In the genomic region with DNA sequence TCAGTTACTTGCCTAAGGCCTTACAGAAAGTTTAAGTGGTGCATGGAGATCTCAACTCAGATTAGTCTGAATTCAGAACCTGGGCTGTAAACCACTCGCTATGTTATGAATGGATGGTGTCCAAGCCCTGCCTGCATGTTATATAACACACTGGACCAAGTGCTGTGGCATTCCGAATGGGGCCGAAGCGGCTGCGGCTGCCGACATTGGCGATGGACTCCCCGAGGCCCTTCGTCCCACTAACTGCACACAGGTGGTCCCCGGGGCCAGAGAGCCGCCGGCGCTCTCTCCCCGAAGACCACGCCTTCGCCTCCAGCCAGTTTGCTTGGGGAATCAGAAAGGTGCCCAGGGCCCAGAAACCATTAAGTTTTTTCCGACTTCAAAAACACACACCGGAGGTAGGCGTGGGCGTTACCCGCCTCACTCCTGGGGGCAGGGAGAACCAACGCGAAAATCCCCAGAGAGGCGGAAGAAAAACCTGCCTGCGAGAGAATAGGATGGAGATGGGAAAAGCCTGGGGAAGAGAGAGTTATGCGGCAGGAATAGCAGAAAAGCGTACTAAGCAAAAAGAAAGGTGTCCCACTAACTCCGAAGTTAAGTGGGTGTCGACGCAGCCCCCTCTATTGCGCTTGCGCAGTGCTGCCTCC, we compare ENCODE assay signal across 9 cellular contexts. TPM values are rescaled to one million over a fixed set of nuclear protein-coding genes. Genes with fewer than 3 reads are reported as not detected.
DNase-seq lines count a peak whose midpoint lies in the region; ATAC-seq, FAIRE-seq and TF ChIP-seq lines count a peak whose summit lies in the region.
"Had no signal": no experiment of that assay in that cellular context is flagged by ENCODE, and none has a peak within 500 bp of the region (broad histone marks: within the 10 kb centered on the region; RNA-seq: fewer than 3 reads in every experiment).

No MANE protein-coding gene starts in this region.

- H3K79me2 ChIP-seq in OCI-LY1 (ENCODE audit: insufficient read depth, low read length) (no peaks in the 10 kb centered on the region), H1 (ENCODE audit: control insufficient read depth in 1 of 2, insufficient read depth in 2 of 2, low read length in 2 of 2) (no peaks in the 10 kb centered on the region)

- TF ChIP-seq RAD21 in H1 (IDR thresholded peaks at IDR 0.05 in 1 of 2, conservative IDR thresholded peaks at IDR 0.05 in 1 of 2; ENCODE audit: low read depth in 2 of 2, low read length in 2 of 2): no peak

- peak overlapping the region; percentile 4; the same call in 1 of the 2 replicates for H4K8ac ChIP-seq in H1 (ENCODE audit: extremely low read depth, insufficient read depth, low read length)

- H3K9me3 ChIP-seq in OCI-LY1 (ENCODE audit: low read length): no peaks in the 10 kb centered on the region
- H3K9me3 ChIP-seq in H1 (ENCODE audit: insufficient read depth in 2 of 2, low read depth in 1 of 2, low read length in 1 of 2): no peaks in the 10 kb centered on the region
- no peaks in the 10 kb centered on the region for H3K9me3 ChIP-seq in muscle layer of colon (ENCODE audit: low read length)

- H3K4ac ChIP-seq in H1 (replicated peaks; ENCODE audit: insufficient read length, low read depth, low read length): no peak overlapping the region

- no peak overlapping the region for H3K23ac ChIP-seq in H1 (ENCODE audit: insufficient read length)

- POLR2A ChIA-PET in H1 (lab: Charles Lee; ENCODE audit: partially characterized antibody): interaction anchor here (1.0 to 2.6 kb wide), 8 partner anchors 10 to 336 kb away, joined by 3 to 16 read pairs (median 6); no protein-coding TSS in a partner anchor

- H2BK15ac ChIP-seq in H1 (ENCODE audit: low read length): no peak overlapping the region

- no peak overlapping the region for H4K91ac ChIP-seq in H1 (replicated peaks; ENCODE audit: insufficient read length, low read length)

- H3K56ac ChIP-seq in H1 (replicated peaks; ENCODE audit: insufficient read length, low read depth, low read length): no peak overlapping the region

- H2BK5ac ChIP-seq in H1 (ENCODE audit: low read depth, low read length): no peak overlapping the region

- H3K9me2 ChIP-seq in OCI-LY1 (ENCODE audit: low read depth, low read length): no peaks in the 10 kb centered on the region

- no peak overlapping the region; the same call in 1 of the 2 replicates for H3K18ac ChIP-seq in H1 (ENCODE audit: extremely low read depth, low read length)

- DNase-seq in NCI-H510A treated with DMSO at 0.1 percent for 48 hours (lab: John Stamatoyannopoulos, UW): peak; percentile 19
- no peak for DNase-seq in NCI-H510A (lab: John Stamatoyannopoulos, UW)
- no peak for DNase-seq in H1 (ENCODE audit: low read depth in 1 of 2, low spot score in 2 of 2)
- DNase-seq in SW480 (ENCODE audit: low spot score): no peak
- no peak for DNase-seq in GM13976 (ENCODE audit: low spot score)

- peaks cover 35% of the 10 kb centered on the region for H3K4me1 ChIP-seq in OCI-LY1 (ENCODE audit: insufficient read depth, low read length, severe bottlenecking)
- H3K4me1 ChIP-seq in H1 (replicated peaks in 1 of 4; ENCODE audit: control insufficient read depth in 3 of 4, insufficient read depth in 4 of 4, low read length in 3 of 4): peaks cover 0 to 9% (median 5%) of the 10 kb centered on the region in 4 experiments; a peak in 4 of 7 replicates
- H3K4me1 ChIP-seq in muscle layer of colon (ENCODE audit: insufficient read depth, low read length): peaks cover 27% of the 10 kb centered on the region

- H3K79me1 ChIP-seq in H1 (ENCODE audit: low read depth, low read length): no peaks in the 10 kb centered on the region

- H3K27ac ChIP-seq in OCI-LY1 (ENCODE audit: low read depth, low read length, poor library complexity, severe bottlenecking) (no peak overlapping the region), H1 (ENCODE audit: low read depth, low read length) (no peak overlapping the region), muscle layer of colon (ENCODE audit: low read depth, low read length) (peak overlapping the region; percentile 92)

- ATAC-seq in HG02571 (IDR thresholded peaks at IDR 0.05; ENCODE audit: unreplicated experiment): peak; percentile 30

- no peak overlapping the region for H4K5ac ChIP-seq in H1 (ENCODE audit: insufficient read length, low read depth, low read length)

- FAIRE-seq in H1 (lab: Jason Lieb, UNC): no peak
- FAIRE-seq: colon had no signal

- no peak overlapping the region for H3K14ac ChIP-seq in H1 (ENCODE audit: insufficient read length)

- no peak overlapping the region for H2AK5ac ChIP-seq in H1 (ENCODE audit: low read depth, low read length)

- H2BK12ac ChIP-seq in H1 (ENCODE audit: low read depth, low read length): no peak overlapping the region

- H4K20me1 ChIP-seq in OCI-LY1 (ENCODE audit: insufficient read depth, low read length): no peaks in the 10 kb centered on the region
- H4K20me1 ChIP-seq in H1 (replicated peaks in 1 of 2; ENCODE audit: control insufficient read depth in 1 of 2, insufficient read depth in 2 of 2, low read length in 2 of 2): peaks cover 0 to 2% of the 10 kb centered on the region in 2 experiments

- TF ChIP-seq CTCF in OCI-LY1 (IDR thresholded peaks at IDR 0.05; ENCODE audit: low read length) (no peak), H1 (IDR thresholded peaks at IDR 0.05; ENCODE audit: control extremely low read depth in 1 of 3, insufficient read depth in 1 of 3, low read depth in 1 of 3, low read length in 3 of 3) (no peak), GM13976 (IDR thresholded peaks at IDR 0.05; ENCODE audit: borderline replicate concordance, control extremely low read depth, extremely low read depth, insufficient read depth, missing control alignments) (no peak)

- H2BK20ac ChIP-seq in H1 (ENCODE audit: low read length): no peak overlapping the region

- no peaks in the 10 kb centered on the region for H3F3A ChIP-seq in OCI-LY1 (ENCODE audit: insufficient read depth, low read length)

- WGBS in H1 (ENCODE audit: extremely low coverage in 1 of 2, insufficient coverage in 1 of 2, insufficient read length in 1 of 2, insufficient replicate concordance in 2 of 2, low coverage in 1 of 2, low lambda C conversion rate in 2 of 2, missing lambda C conversion rate in 1 of 2), 2 experiments: 3% methylated on average over 27 of the region's 32 CpGs; no CpG with 5 or more reads in 1 of the 2 experiments

- in situ Hi-C loops in GM13976 (cut with MboI; ENCODE audit: low sequenced_read_pairs, unreplicated experiment): no loop called here

- peak overlapping the region; percentile 89 for H2AFZ ChIP-seq in OCI-LY1 (ENCODE audit: low read length)
- H2AFZ ChIP-seq in H1 (ENCODE audit: low read length): peak overlapping the region; percentile 63

- no peak overlapping the region for H2BK120ac ChIP-seq in H1 (replicated peaks; ENCODE audit: low read depth, low read length)

- H3K27me3 ChIP-seq in OCI-LY1 (ENCODE audit: insufficient read depth, low read length) (no peaks in the 10 kb centered on the region), H1 (replicated peaks in 1 of 4; ENCODE audit: control insufficient read depth in 3 of 4, extremely low read depth in 1 of 4, insufficient read depth in 3 of 4, low read length in 3 of 4) (peaks cover 0 to 25% (median 16%) of the 10 kb centered on the region in 4 experiments; a peak in 6 of 7 replicates), muscle layer of colon (ENCODE audit: control insufficient read depth in 1 of 2, insufficient read depth in 2 of 2, low read length in 2 of 2) (no peaks in the 10 kb centered on the region)

- H3K9ac ChIP-seq in OCI-LY1 (ENCODE audit: low read length): peak overlapping the region; percentile 56
- H3K9ac ChIP-seq in H1 (replicated peaks in 1 of 4; ENCODE audit: extremely low read depth in 1 of 4, low read depth in 3 of 4, low read length in 3 of 4): peak overlapping the region in 3 of 4 experiments; percentile 0 to 70 (median 5); a peak in 5 of 7 replicates
- peak overlapping the region; percentile 85 for H3K9ac ChIP-seq in muscle layer of colon (ENCODE audit: low read length)

- TF ChIP-seq EP300 in H1 (IDR thresholded peaks at IDR 0.05; ENCODE audit: borderline replicate concordance in 1 of 2, low read depth in 2 of 2, low read length in 2 of 2): no peak

- peak overlapping the region; percentile 76 for H3K4me3 ChIP-seq in OCI-LY1 (ENCODE audit: low read depth, low read length, poor library complexity, severe bottlenecking)
- peak overlapping the region; percentile 69 to 87 (median 77) for H3K4me3 ChIP-seq in H1 (ENCODE audit: extremely low read depth in 1 of 4, insufficient read depth in 2 of 4, low read depth in 3 of 4, low read length in 4 of 4)
- peak overlapping the region; percentile 97 to 99 for H3K4me3 ChIP-seq in muscle layer of colon (ENCODE audit: low read depth in 1 of 2, low read length in 2 of 2)

- H3K23me2 ChIP-seq in H1 (ENCODE audit: low read depth, low read length): peaks cover 17% of the 10 kb centered on the region

- H3K36me3 ChIP-seq in OCI-LY1 (ENCODE audit: insufficient read depth, low read length) (no peaks in the 10 kb centered on the region), H1 (ENCODE audit: control insufficient read depth in 2 of 4, insufficient read depth in 4 of 4, low read length in 3 of 4) (no peaks in the 10 kb centered on the region), muscle layer of colon (ENCODE audit: insufficient read depth, low read length) (no peaks in the 10 kb centered on the region)

- H3K4me2 ChIP-seq in OCI-LY1 (ENCODE audit: low read length) (peak overlapping the region; percentile 86), H1 (ENCODE audit: insufficient read depth in 1 of 2, low read depth in 2 of 2, low read length in 2 of 2) (peak overlapping the region; percentile 84 to 99)

- TF ChIP-seq POLR2A in H1 (IDR thresholded peaks at IDR 0.05; ENCODE audit: control extremely low read depth in 1 of 2, low read depth in 2 of 2, low read length in 2 of 2): no peak

- CTCF ChIA-PET in H1 (lab: Charles Lee; ENCODE audit: partially characterized antibody): interaction anchor here (0.8 to 1.6 kb wide), 3 partner anchors 14 to 150 kb away, joined by 3 to 9 read pairs (median 5); no protein-coding TSS in a partner anchor

TF ChIP-seq in H1, 55 proteins besides CTCF, POLR2A, EP300 and RAD21 (continues in another document):
- TF ChIP-seq KDM5A (IDR thresholded peaks at IDR 0.05; ENCODE audit: low read length): no peak
- TF ChIP-seq KDM4A (IDR thresholded peaks at IDR 0.05; ENCODE audit: low read depth, low read length, severe bottlenecking): peak; percentile 29
- 0 out of 4 replicates have a peak, but pooled peaks of 1 of the 2 experiments have one; percentile 25 for TF ChIP-seq HDAC2 (IDR thresholded peaks at IDR 0.05; ENCODE audit: borderline replicate concordance in 1 of 2, low read depth in 2 of 2, low read length in 2 of 2)
- no peak for TF ChIP-seq FOSL1 (IDR thresholded peaks at IDR 0.05; ENCODE audit: insufficient read depth, low read depth, low read length)

RNA-seq across cellular contexts. Expression of a gene that starts 0.6 kb away (rescaled TPM):
- total RNA-seq in H1 (2021; fragmentation: NEBNext Ultra II Directional; extraction: Animal tissue kit (Norgen Biotek cat#: 25700)): 0.75 and 0.99 TPM in 2 replicates
- 0.38 TPM in 2 replicates for polyA plus RNA-seq in H1 (2011; rRNA removed)
- polyA plus RNA-seq in H1 (2011; cell fraction: cytosol; rRNA removed): 0.37 TPM
- polyA plus RNA-seq in H1 (2011; cell fraction: nucleus; rRNA removed): 0.19 TPM
- 0.36 to 0.50 TPM (median 0.44 TPM) in 4 replicates for polyA plus RNA-seq in H1 (2012, experiment 1 of 2)
- 0.08 TPM for polyA plus RNA-seq in H1 (2012, experiment 2 of 2)
- polyA plus RNA-seq in H1 (2013, experiment 1 of 2): 0.24 TPM
- polyA plus RNA-seq in H1 (2013, experiment 2 of 2): 0.22 TPM
- polyA minus RNA-seq in H1 (2011; rRNA and poly(A)+ RNA removed): 1.6 and 2.4 TPM in 2 replicates
- polyA minus RNA-seq in H1 (2011; cell fraction: cytosol; rRNA and poly(A)+ RNA removed): 0.95 TPM
- polyA minus RNA-seq in H1 (2011; cell fraction: nucleus; rRNA and poly(A)+ RNA removed): 1.1 TPM

Comparison
In these comparisons a context has a peak if more than half of its experiments do, and no peak if none do; other contexts are left out.
1. H3K9ac ChIP-seq: peak in every context shown above with its lines; median percentile 85 in muscle layer of colon; 56 in OCI-LY1; 5 in H1.